In genomic region chr10:75111906-75112703, GRCh38 we compare ENCODE assay signal across 8 cellular contexts. TPM values are rescaled to one million over a fixed set of nuclear protein-coding genes. Genes with fewer than 3 reads are reported as not detected.
DNase-seq lines count a peak whose midpoint lies in the region; ATAC-seq, FAIRE-seq and TF ChIP-seq lines count a peak whose summit lies in the region.

No MANE protein-coding gene starts in this region.

- H3K4me3 Mint-ChIP-seq in CD8-positive, alpha-beta T cell = peak overlapping the region; percentile 83

- peak overlapping the region; percentile 98 for H3K9ac ChIP-seq in adipocyte (ENCODE audit: low read length)

- intact Hi-C loops in CD8-positive, alpha-beta T cell (cut with DNase I, micrococcal nuclease) = loop anchor here (1.0 to 10.0 kb wide), 10 partner anchors 53 to 1237 kb away; partner anchors contain the start of genes VDAC2 (in 2 of the 2), ADK (in 1 of the 2), AP3M1 (in 1 of the 2) and CAMK2G (in 1 of the 2)
- intact Hi-C loops in heart left ventricle (cut with DNase I) = loop anchor here in 9 of 10 donors (2.0 to 10.0 kb wide), 11 partner anchors 63 to 285 kb away; partner anchors contain the start of genes VDAC2 (in 3 of the 9), COMTD1 (in 1 of the 9) and KAT6B (in 1 of the 9)
- intact Hi-C loops in pancreas (cut with DNase I) = no loop called here

- peak; percentile 38 for ATAC-seq in CD8-positive, alpha-beta T cell
- ATAC-seq in GM19397 (IDR thresholded peaks at IDR 0.05; ENCODE audit: unreplicated experiment) (peak; percentile 17), HG03520 (IDR thresholded peaks at IDR 0.05; ENCODE audit: unreplicated experiment) (peak; percentile 22), RWPE2 (ENCODE audit: low read depth) (peak; percentile 56), heart left ventricle (peak; percentile 12 to 37 (median 30)), pancreas (peak; percentile 39 to 59 (median 54))

- no peaks in the 10 kb centered on the region for H3K9me3 Mint-ChIP-seq in CD8-positive, alpha-beta T cell

- peaks cover 57% of the 10 kb centered on the region for H3K4me1 Mint-ChIP-seq in CD8-positive, alpha-beta T cell (ENCODE audit: low read depth)

- FAIRE-seq in pancreas (lab: Jason Lieb, UNC) = no peak

- peaks cover 20% of the 10 kb centered on the region for H3K4me1 ChIP-seq in CD8-positive, alpha-beta T cell (ENCODE audit: insufficient read depth, low read length)
- H3K4me1 ChIP-seq in RWPE2 (ENCODE audit: insufficient read depth, poor library complexity, severe bottlenecking) (peaks cover 20% of the 10 kb centered on the region), adipocyte (ENCODE audit: control insufficient read depth, insufficient read depth, low read length) (peaks cover 36% of the 10 kb centered on the region), heart left ventricle (peaks cover 0 to 64% (median 36%) of the 10 kb centered on the region in 12 donors), pancreas (peaks cover 6 to 7% (median 6%) of the 10 kb centered on the region in 3 donors)

- H3K36me3 ChIP-seq in CD8-positive, alpha-beta T cell (ENCODE audit: insufficient read depth, low read length) = no peaks in the 10 kb centered on the region
- H3K36me3 ChIP-seq in RWPE2 (ENCODE audit: low read depth) (peaks cover 8% of the 10 kb centered on the region; the same call in 1 of the 2 replicates), adipocyte (ENCODE audit: control insufficient read depth, insufficient read depth, low read length, severe bottlenecking) (no peaks in the 10 kb centered on the region), heart left ventricle (no peaks in the 10 kb centered on the region), pancreas (no peaks in the 10 kb centered on the region)

- no peaks in the 10 kb centered on the region for H3K27me3 ChIP-seq in CD8-positive, alpha-beta T cell (ENCODE audit: insufficient read depth, low read length)
- H3K27me3 ChIP-seq in RWPE2 (ENCODE audit: insufficient read depth, poor library complexity, severe bottlenecking) = no peaks in the 10 kb centered on the region
- H3K27me3 ChIP-seq in adipocyte (replicated peaks; ENCODE audit: control insufficient read depth, insufficient read depth, low read length) = no peaks in the 10 kb centered on the region
- no peaks in the 10 kb centered on the region for H3K27me3 ChIP-seq in heart left ventricle
- no peaks in the 10 kb centered on the region for H3K27me3 ChIP-seq in pancreas

- peak overlapping the region; percentile 68 for H3K4me3 ChIP-seq in CD8-positive, alpha-beta T cell (ENCODE audit: low read depth, low read length)
- H3K4me3 ChIP-seq in RWPE2 (ENCODE audit: severe bottlenecking) (peak overlapping the region; percentile 73), adipocyte (ENCODE audit: low read length) (peak overlapping the region; percentile 96), heart left ventricle (peak overlapping the region; percentile 62 to 96 (median 82)), pancreas (peak overlapping the region; percentile 70 to 90 (median 78))

- peaks cover 5% of the 10 kb centered on the region for H3K36me3 Mint-ChIP-seq in CD8-positive, alpha-beta T cell

- POLR2A ChIA-PET in CD8-positive, alpha-beta T cell (lab: Charles Lee) = interaction anchor here (0.7 to 2.7 kb wide), 9 partner anchors 8 to 1616 kb away, joined by 3 to 11 read pairs (median 3); partner anchors contain the start of genes PPP3CB and VDAC2

- H3K27ac Mint-ChIP-seq in CD8-positive, alpha-beta T cell = peak overlapping the region; percentile 97

- H3K27ac ChIP-seq in CD8-positive, alpha-beta T cell (ENCODE audit: low read depth, low read length) = peak overlapping the region; percentile 77
- H3K27ac ChIP-seq in RWPE2 (ENCODE audit: poor library complexity, severe bottlenecking) (peak overlapping the region; percentile 85), heart left ventricle (peak overlapping the region; percentile 87 to 98 (median 96)), pancreas (peak overlapping the region; percentile 79 to 94 (median 87))

- TF ChIP-seq POLR2A in heart left ventricle (IDR thresholded peaks at IDR 0.05) = no peak

- no peak for TF ChIP-seq CTCF in CD8-positive, alpha-beta T cell (IDR thresholded peaks at IDR 0.05)
- TF ChIP-seq CTCF in RWPE2 (IDR thresholded peaks at IDR 0.05; ENCODE audit: poor library complexity, severe bottlenecking) (no peak), heart left ventricle (IDR thresholded peaks at IDR 0.05) (no peak), pancreas (IDR thresholded peaks at IDR 0.05) (no peak)

- no peaks in the 10 kb centered on the region for H3K9me3 ChIP-seq in CD8-positive, alpha-beta T cell (ENCODE audit: low read length)
- no peaks in the 10 kb centered on the region for H3K9me3 ChIP-seq in RWPE2 (ENCODE audit: severe bottlenecking)
- H3K9me3 ChIP-seq in adipocyte (ENCODE audit: control insufficient read depth, low read length) = no peaks in the 10 kb centered on the region
- no peaks in the 10 kb centered on the region for H3K9me3 ChIP-seq in heart left ventricle
- H3K9me3 ChIP-seq in pancreas = no peaks in the 10 kb centered on the region

- no peaks in the 10 kb centered on the region for H3K27me3 Mint-ChIP-seq in CD8-positive, alpha-beta T cell (ENCODE audit: low read depth)

- DNase-seq in CD8-positive, alpha-beta T cell = peak in 6 of 7 experiments; percentile 19 to 62 (median 36)
- DNase-seq in RWPE2 (ENCODE audit: low spot score) (no peak), adipocyte (ENCODE audit: low read depth) (peak; percentile 76), heart left ventricle (peak; percentile 51 to 72 (median 59)), pancreas (peak in 5 of 6 donors; percentile 52 to 78 (median 58)), OCI-M2 (lab: John Stamatoyannopoulos, UW; ENCODE audit: unreplicated experiment) (no peak)

- 1 to 2% (median 1%) methylated on average over 22 to 23 of the region's 23 CpGs for WGBS in heart left ventricle, 4 donors
- 2% methylated on average over 23 of the region's 23 CpGs for WGBS in pancreas, 2 donors

- CTCF ChIA-PET in CD8-positive, alpha-beta T cell (lab: Charles Lee) = interaction anchor here (1.0 to 4.3 kb wide), 5 partner anchors 12 to 124 kb away, joined by 3 to 25 read pairs (median 3); partner anchors contain the start of gene COMTD1

RNA-seq across cellular contexts. Expression of gene SAMD8, which starts 0.6 kb away (rescaled TPM):
- 10 to 100 TPM; 41.2 to 41.4 TPM for total RNA-seq in CD8-positive, alpha-beta T cell
- total RNA-seq in heart left ventricle (10 to 100 TPM; 19.4 to 43.0 (median 25.1) TPM), pancreas (10 to 100 TPM in 1 of 6 donors, 1 to 10 TPM in 5; 5.1 to 10.1 (median 6.4) TPM)
- polyA plus RNA-seq in heart left ventricle (10 to 100 TPM in 1 of 2 donors, 1 to 10 TPM in 1; 7.5 to 10.1 TPM), pancreas (1 to 10 TPM; 2.1 to 4.4 TPM)

Comparison
In these comparisons a context has a peak if more than half of its experiments do, and no peak if none do; other contexts are left out.
1. DNase-seq: peak in CD8-positive, alpha-beta T cell (6 of 7), adipocyte (single experiment), heart left ventricle (5 of 5) and pancreas (5 of 6); none in RWPE2 (single experiment) and OCI-M2 (single experiment).
2. intact Hi-C loops: an anchor here in CD8-positive, alpha-beta T cell (1.0 to 10.0 kb wide) and heart left ventricle (2.0 to 10.0 kb wide); none called in pancreas.
3. Peak in every context shown above with its lines, with median percentiles within 50 percentile points of each other: ATAC-seq, H3K27ac ChIP-seq and H3K4me3 ChIP-seq.